ENCODE assay signal across 23 cellular contexts in genomic region chr18:58762781-58763171, GRCh38.
A peak's percentile ranks its signal among the peaks of the same experiment; 100 is the strongest.
DNase-seq lines count a peak whose midpoint lies in the region; ATAC-seq and TF ChIP-seq lines count a peak whose summit lies in the region.
"Had no signal": no experiment of that assay in that cellular context is flagged by ENCODE, and none has a peak within 500 bp of the region (broad histone marks: within the 10 kb centered on the region; RNA-seq: fewer than 3 reads in every experiment).

No MANE protein-coding gene starts in this region.

- H4K20me1 ChIP-seq in H9 (ENCODE audit: control insufficient read depth, insufficient read depth, insufficient read length): no peaks in the 10 kb centered on the region

- H2AK5ac ChIP-seq in H9 (ENCODE audit: insufficient read length, low read length): no peak overlapping the region

- no peak overlapping the region for H4K5ac ChIP-seq in H9 (ENCODE audit: insufficient read length, low read depth, low read length)

- no peaks in the 10 kb centered on the region for H3K9me3 Mint-ChIP-seq in H9
- H3K9me3 Mint-ChIP-seq: activated CD4-positive, alpha-beta T cell treated with anti-CD3 and anti-CD28 coated beads, Interleukin-2, amount 10 ng/mL, durations not matched to agents 7 days and 5 days; naive B cell had no signal

- TF ChIP-seq CTCF in H9 (conservative IDR thresholded peaks at IDR 0.05) (no peak), NB4 (IDR thresholded peaks at IDR 0.05; ENCODE audit: low read depth, low read length) (no peak), gastrocnemius medialis (IDR thresholded peaks at IDR 0.05 in 4 of 5, conservative IDR thresholded peaks at IDR 0.05 in 1 of 5) (no peak)

- H3K4me1 ChIP-seq in H9 (ENCODE audit: insufficient read depth, low read length) (no peaks in the 10 kb centered on the region), gastrocnemius medialis (peaks cover 14 to 15% of the 10 kb centered on the region in 2 donors)

- no peak overlapping the region for H2AFZ ChIP-seq in H9 (ENCODE audit: low read length)

- H3K9ac ChIP-seq in H9 (ENCODE audit: extremely low read depth, insufficient read length, low read length): no peak overlapping the region

- no peaks in the 10 kb centered on the region for H3K79me1 ChIP-seq in H9 (ENCODE audit: insufficient read depth, low read depth, low read length, poor library complexity, severe bottlenecking)

- WGBS in H9 (ENCODE audit: extremely low coverage, insufficient read length, low lambda C conversion rate): no CpG with 5 or more reads among the region's 10 CpGs

- H3K4me3 ChIP-seq in NB4 (ENCODE audit: low read depth, low read length): no peak overlapping the region
- no peak overlapping the region for H3K4me3 ChIP-seq in gastrocnemius medialis
- H3K4me3 ChIP-seq: cardiac muscle cell, skin epidermis, stomach had no signal

- in situ Hi-C loops in gastrocnemius medialis (cut with MboI; ENCODE audit: low sequenced_read_pairs in 4 of 4): loop anchor here in 3 of 4 donors (5.0 to 10.0 kb wide), 3 partner anchors 88 to 235 kb away; partner anchors contain the start of gene MALT1 (in 1 of the 3)

- H2BK5ac ChIP-seq in H9 (ENCODE audit: insufficient read length, low read length): no peak overlapping the region

- H3K79me2 ChIP-seq in H9 (ENCODE audit: insufficient read depth, low read length): no peaks in the 10 kb centered on the region

- H3K4ac ChIP-seq in H9 (ENCODE audit: low read depth, low read length): no peak overlapping the region

- no peak overlapping the region for H4K91ac ChIP-seq in H9 (ENCODE audit: insufficient read length, low read depth, low read length)

- intact Hi-C loops in gastrocnemius medialis (cut with DNase I; ENCODE audit: low total_unique reads): loop anchor here (5.0 to 10.0 kb wide), 3 partner anchors 125 to 878 kb away; no protein-coding TSS in a partner anchor

- no peak overlapping the region for H3K18ac ChIP-seq in H9 (ENCODE audit: insufficient read length, low read depth, low read length)

- H3T11ph ChIP-seq in H9 (ENCODE audit: low read length): no peak overlapping the region

- no peak overlapping the region for H3K14ac ChIP-seq in H9 (ENCODE audit: insufficient read depth, low read length)

- no peak overlapping the region for H3K4me2 ChIP-seq in H9 (ENCODE audit: insufficient read depth, insufficient read length, low read length)

- H2BK15ac ChIP-seq in H9 (ENCODE audit: low read depth, low read length): no peak overlapping the region

- H3K23me2 ChIP-seq in H9 (ENCODE audit: insufficient read length, low read depth, low read length, poor library complexity, severe bottlenecking): no peaks in the 10 kb centered on the region

- H4K8ac ChIP-seq in H9 (replicated peaks; ENCODE audit: insufficient read length, low read depth, low read length): no peak overlapping the region

- H3K36me3 Mint-ChIP-seq in H9 (ENCODE audit: insufficient read depth in 1 of 3, low read depth in 3 of 3): no peaks in the 10 kb centered on the region

- H2BK12ac ChIP-seq in H9 (ENCODE audit: insufficient read length, low read depth, low read length): no peak overlapping the region

- DNase-seq in H9: peak; percentile 32
- DNase-seq in NB4 (ENCODE audit: low read depth): peak; percentile 61
- DNase-seq in islet precursor cell: peak; percentile 51
- no peak for DNase-seq in gastrocnemius medialis
- no peak for DNase-seq in NCI-H1930 (lab: John Stamatoyannopoulos, UW)
- DNase-seq in kidney glomerular epithelial cell (lab: John Stamatoyannopoulos, UW): no peak
- DNase-seq: activated CD4-positive, alpha-beta T cell treated with anti-CD3 and anti-CD28 coated beads, Interleukin-2, amount 10 ng/mL, durations not matched to agents 7 days and 5 days; activated naive CD4-positive, alpha-beta T cell; COR-L47; hippocampal formation; mammary epithelial cell; naive B cell; NCI-H1436; NCI-H2171 treated with DMSO at 0.1 percent for 48 hours; NCI-H69; SHP77; stimulated activated CD4-positive, alpha-beta T cell treated with anti-CD3 and anti-CD28 coated beads, Interleukin-2, amount 100 ng/mL, for 24 hours; stomach; T-helper 1 cell had no signal

- no peaks in the 10 kb centered on the region for H3K36me3 ChIP-seq in gastrocnemius medialis
- H3K36me3 ChIP-seq: cardiac muscle cell, stomach had no signal

- H3K4me1 Mint-ChIP-seq in H9: peaks cover under 1 to 12% of the 10 kb centered on the region in 2 experiments

- no peak overlapping the region for H3K4me3 Mint-ChIP-seq in H9
- H3K4me3 Mint-ChIP-seq: activated CD4-positive, alpha-beta T cell treated with anti-CD3 and anti-CD28 coated beads, Interleukin-2, amount 10 ng/mL, durations not matched to agents 7 days and 5 days had no signal

- H3K27me3 ChIP-seq in H9 (ENCODE audit: insufficient read depth, low read length): no peaks in the 10 kb centered on the region
- H3K27me3 ChIP-seq in gastrocnemius medialis: no peaks in the 10 kb centered on the region
- H3K27me3 ChIP-seq: cardiac muscle cell had no signal

- TF ChIP-seq POLR2A in NB4 (IDR thresholded peaks at IDR 0.05; ENCODE audit: extremely low read depth, insufficient read length): no peak
- TF ChIP-seq POLR2A in gastrocnemius medialis (IDR thresholded peaks at IDR 0.05): no peak

- H3K23ac ChIP-seq in H9 (ENCODE audit: insufficient read length, low read depth, low read length): no peak overlapping the region

- ATAC-seq in gastrocnemius medialis (no peak), GM18873 (IDR thresholded peaks at IDR 0.05; ENCODE audit: low FRiP score, unreplicated experiment) (no peak), GM21786 (IDR thresholded peaks at IDR 0.05; ENCODE audit: unreplicated experiment) (no peak)

- peaks cover 8% of the 10 kb centered on the region for H3K27me3 Mint-ChIP-seq in H9 (ENCODE audit: low read depth)

- H2BK20ac ChIP-seq in H9 (ENCODE audit: low read depth, low read length, poor library complexity, severe bottlenecking): no peak overlapping the region

- H2BK120ac ChIP-seq in H9 (ENCODE audit: low read depth, low read length, poor library complexity, severe bottlenecking): no peak overlapping the region

- no peak overlapping the region for H3K56ac ChIP-seq in H9 (ENCODE audit: insufficient read length, low read depth, low read length)

- H3K9me3 ChIP-seq in H9 (ENCODE audit: control insufficient read depth, low read depth, low read length): no peaks in the 10 kb centered on the region
- H3K9me3 ChIP-seq in gastrocnemius medialis: no peaks in the 10 kb centered on the region
- H3K9me3 ChIP-seq: stomach had no signal

- H3K27ac ChIP-seq in H9 (ENCODE audit: insufficient read length, low read depth, low read length) (no peak overlapping the region), gastrocnemius medialis (peak overlapping the region; percentile 63 to 83 (median 70))
- H3K27ac ChIP-seq: cardiac muscle cell, skin epidermis had no signal

- no peak overlapping the region; a peak in 1 of 7 replicates for H3K27ac Mint-ChIP-seq in H9

Comparison
In these comparisons a context has a peak if more than half of its experiments do, and no peak if none do; other contexts are left out.
1. DNase-seq: peak in H9 (single experiment), NB4 (single experiment) and islet precursor cell (single experiment); none in gastrocnemius medialis (0 of 2), NCI-H1930 (0 of 2) and kidney glomerular epithelial cell (single experiment).